7 cellular contexts compared by ENCODE assay signal in genomic region chr9:111937781-111938426, GRCh38. TPM values are rescaled to one million over a fixed set of nuclear protein-coding genes. Genes with fewer than 3 reads are reported as not detected.
DNase-seq lines count a peak whose midpoint lies in the region; FAIRE-seq lines count a peak whose summit lies in the region.

No MANE protein-coding gene starts in this region.

- H3K27ac Mint-ChIP-seq in immature natural killer cell: peak overlapping the region; percentile 19 to 85 (median 68)

- H3K9me3 Mint-ChIP-seq in immature natural killer cell: no peaks in the 10 kb centered on the region

- H3K27me3 Mint-ChIP-seq in immature natural killer cell (ENCODE audit: low read depth in 3 of 3): peaks cover 0 to 3% (median 1%) of the 10 kb centered on the region in 3 donors

- peaks cover 23% of the 10 kb centered on the region in 2 donors for H3K4me1 Mint-ChIP-seq in immature natural killer cell

- DNase-seq in GM19239 (ENCODE audit: insufficient read length, low spot score) (no peak), HT1080 (ENCODE audit: low read depth) (peak; percentile 49), immature natural killer cell (peak; percentile 16 to 25 (median 18)), NCI-H446 (lab: John Stamatoyannopoulos, UW) (no peak), NCI-H2227 treated with DMSO at 0.1 percent for 48 hours (lab: John Stamatoyannopoulos, UW) (no peak)
- DNase-seq in activated T-cell treated with anti-CD3 and anti-CD28 coated beads, Interleukin-2, amount 50 U/mL, for 1 hour: peak; percentile 36
- DNase-seq in stimulated activated CD8-positive, alpha-beta memory T cell treated with anti-CD3 and anti-CD28 coated beads, Interleukin-15, amount 100 ng/mL, for 4 hours (ENCODE audit: low read depth in 2 of 2): peak; percentile 17 to 19

- peak overlapping the region; percentile 19 to 78 (median 51) for H3K4me3 Mint-ChIP-seq in immature natural killer cell

- peak; percentile 79 for FAIRE-seq in GM19239 (lab: Jason Lieb, UNC)

- peaks cover 12 to 17% (median 13%) of the 10 kb centered on the region in 3 donors for H3K36me3 Mint-ChIP-seq in immature natural killer cell

RNA-seq across cellular contexts. Expression of gene UGCG, which starts 41.3 kb away (rescaled TPM):
- total RNA-seq in HT1080 (2014; rRNA removed; shearing (Covaris generic)): 117 and 130 TPM in 2 replicates
- polyA plus RNA-seq in HT1080 (2015; cell fraction: cytosol; rRNA removed): 145 and 179 TPM in 2 replicates
- polyA plus RNA-seq in HT1080 (2015; cell fraction: nucleus; rRNA removed): 176 and 182 TPM in 2 replicates
- 1 to 10 TPM; 3.0 to 7.1 (median 6.8) TPM for polyA plus RNA-seq in immature natural killer cell

Comparison
In these comparisons a context has a peak if more than half of its experiments do, and no peak if none do; other contexts are left out.
1. DNase-seq: peak in HT1080 (single experiment), activated T-cell treated with anti-CD3 and anti-CD28 coated beads, Interleukin-2, amount 50 U/mL, for 1 hour (single experiment), immature natural killer cell (3 of 3) and stimulated activated CD8-positive, alpha-beta memory T cell treated with anti-CD3 and anti-CD28 coated beads, Interleukin-15, amount 100 ng/mL, for 4 hours (2 of 2); none in GM19239 (single experiment), NCI-H446 (0 of 2) and NCI-H2227 treated with DMSO at 0.1 percent for 48 hours (single experiment).